Comparison of ENCODE assay signal across 21 cellular contexts in the genomic region with DNA sequence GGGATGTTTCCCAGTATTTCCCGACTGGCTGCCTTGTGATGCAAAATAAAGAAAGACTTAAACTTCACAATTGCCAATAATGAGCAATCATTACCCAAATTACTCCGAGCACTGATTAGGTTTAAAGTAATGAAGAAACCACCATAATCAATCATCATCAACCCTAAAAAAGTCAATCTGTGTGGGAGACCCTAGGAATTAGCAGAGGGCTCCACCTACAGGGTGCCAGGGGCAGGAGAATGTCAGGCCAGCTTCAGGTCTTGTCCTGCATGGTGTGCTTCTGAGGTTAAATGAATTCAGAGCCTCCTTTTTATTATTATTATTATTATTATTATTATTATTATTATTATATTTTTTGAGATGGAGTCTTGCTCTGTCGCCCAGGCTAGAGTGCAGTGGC.
DNase-seq lines count a peak whose midpoint lies in the region; ATAC-seq, FAIRE-seq and TF ChIP-seq lines count a peak whose summit lies in the region.
"Had no signal": no experiment of that assay in that cellular context is flagged by ENCODE, and none has a peak within 500 bp of the region (broad histone marks: within the 10 kb centered on the region; RNA-seq: fewer than 3 reads in every experiment).

No MANE protein-coding gene starts in this region.

- H3K27me3 ChIP-seq in HCT116 (ENCODE audit: insufficient read depth, low read length) (no peaks in the 10 kb centered on the region), RWPE2 (ENCODE audit: insufficient read depth, poor library complexity, severe bottlenecking) (no peaks in the 10 kb centered on the region)
- H3K27me3 ChIP-seq: esophagus squamous epithelium, spleen had no signal

- CTCF ChIA-PET in Calu3 (lab: Charles Lee): no interaction called here
- CTCF ChIA-PET in HCT116 (lab: Charles Lee): no interaction called here

- H3K27ac Mint-ChIP-seq in Calu3 (ENCODE audit: unreplicated experiment): no peak overlapping the region
- H3K27ac Mint-ChIP-seq: memory B cell; natural killer cell treated with Interleukin-12 subunit alpha and Interleukin-12 subunit beta and Interleukin-15 and Interleukin-18, amount 100 ng/mL, for 72 hours; stimulated activated memory B cell treated with anti-CD40 and anti-IgM and Interleukin-4, amounts not matched to agents 10 μg/mL and 1 μg/mL and 100 μg/mL, for 72 hours had no signal

- no peaks in the 10 kb centered on the region for H3K36me3 Mint-ChIP-seq in Calu3 (ENCODE audit: insufficient read depth, unreplicated experiment)
- H3K36me3 Mint-ChIP-seq: memory B cell; natural killer cell treated with Interleukin-12 subunit alpha and Interleukin-12 subunit beta and Interleukin-15 and Interleukin-18, amount 100 ng/mL, for 72 hours; stimulated activated memory B cell treated with anti-CD40 and anti-IgM and Interleukin-4, amounts not matched to agents 10 μg/mL and 1 μg/mL and 100 μg/mL, for 72 hours had no signal

- RAD21 ChIA-PET in HCT116 (lab: Charles Lee; ENCODE audit: low non-redundant PET in 1 of 2, low total read pairs in 2 of 2, uncharacterized antibody in 2 of 2, unreplicated experiment in 2 of 2): no interaction called here

- POLR2A ChIA-PET in HCT116 (lab: Charles Lee): no interaction called here

- no peaks in the 10 kb centered on the region for H3K27me3 Mint-ChIP-seq in Calu3 (ENCODE audit: unreplicated experiment)
- H3K27me3 Mint-ChIP-seq: memory B cell; natural killer cell treated with Interleukin-12 subunit alpha and Interleukin-12 subunit beta and Interleukin-15 and Interleukin-18, amount 100 ng/mL, for 72 hours; stimulated activated memory B cell treated with anti-CD40 and anti-IgM and Interleukin-4, amounts not matched to agents 10 μg/mL and 1 μg/mL and 100 μg/mL, for 72 hours had no signal

- H3K79me2 ChIP-seq in HCT116 (ENCODE audit: insufficient read depth, low read length): no peaks in the 10 kb centered on the region

- no peaks in the 10 kb centered on the region for H4K20me1 ChIP-seq in HCT116 (ENCODE audit: insufficient read depth)

- intact Hi-C loops in Calu3 (cut with micrococcal nuclease; ENCODE audit: unreplicated experiment) (loop anchor here (2.0 kb wide), 1 partner anchor 236 kb away; no protein-coding TSS in a partner anchor), HCT116 (cut with micrococcal nuclease) (no loop called here)

- H3K9me3 Mint-ChIP-seq in Calu3 (ENCODE audit: low read depth, unreplicated experiment): peaks cover 4% of the 10 kb centered on the region

- H3K4me3 ChIP-seq in HCT116 (replicated peaks in 1 of 2; ENCODE audit: low read depth in 1 of 2, low read length in 2 of 2) (no peak overlapping the region), RWPE2 (ENCODE audit: severe bottlenecking) (no peak overlapping the region)
- H3K4me3 ChIP-seq: dorsolateral prefrontal cortex, esophagus squamous epithelium, spleen had no signal

- no peaks in the 10 kb centered on the region for H3K9me2 ChIP-seq in HCT116 (ENCODE audit: insufficient read depth)

- no peak overlapping the region for H3K4me3 Mint-ChIP-seq in Calu3 (ENCODE audit: low read depth, unreplicated experiment)
- H3K4me3 Mint-ChIP-seq: memory B cell; natural killer cell treated with Interleukin-12 subunit alpha and Interleukin-12 subunit beta and Interleukin-15 and Interleukin-18, amount 100 ng/mL, for 72 hours; stimulated activated memory B cell treated with anti-CD40 and anti-IgM and Interleukin-4, amounts not matched to agents 10 μg/mL and 1 μg/mL and 100 μg/mL, for 72 hours had no signal

- H3K4me1 Mint-ChIP-seq in Calu3 (ENCODE audit: low read depth, unreplicated experiment): no peaks in the 10 kb centered on the region
- H3K4me1 Mint-ChIP-seq: memory B cell; stimulated activated memory B cell treated with anti-CD40 and anti-IgM and Interleukin-4, amounts not matched to agents 10 μg/mL and 1 μg/mL and 100 μg/mL, for 72 hours had no signal

- no peak overlapping the region for H2AFZ ChIP-seq in HCT116 (ENCODE audit: low read depth, low read length, poor library complexity, severe bottlenecking)

- ATAC-seq in HCT116: no peak
- ATAC-seq in RWPE2 (ENCODE audit: low read depth): no peak
- ATAC-seq: natural killer cell treated with Interleukin-12 subunit alpha and Interleukin-12 subunit beta and Interleukin-15 and Interleukin-18, amount 100 ng/mL, for 72 hours; stimulated activated memory B cell treated with anti-CD40 and anti-IgM and Interleukin-4, amounts not matched to agents 10 μg/mL and 1 μg/mL and 100 μg/mL, for 72 hours had no signal

- H3K9me3 ChIP-seq in HCT116 (ENCODE audit: control insufficient read depth in 1 of 2, insufficient read depth in 1 of 2, low read depth in 1 of 2, low read length in 2 of 2) (peaks cover 0 to 5% of the 10 kb centered on the region in 2 experiments; a peak in 1 of 4 replicates), RWPE2 (ENCODE audit: severe bottlenecking) (no peaks in the 10 kb centered on the region)
- H3K9me3 ChIP-seq: esophagus squamous epithelium had no signal

- no peaks in the 10 kb centered on the region for H3K4me1 ChIP-seq in HCT116 (ENCODE audit: control insufficient read depth in 1 of 2, insufficient read depth in 2 of 2, low read length in 2 of 2)
- no peaks in the 10 kb centered on the region for H3K4me1 ChIP-seq in RWPE2 (ENCODE audit: insufficient read depth, poor library complexity, severe bottlenecking)
- H3K4me1 ChIP-seq: esophagus squamous epithelium, spleen had no signal

- no peak overlapping the region for H3K27ac ChIP-seq in HCT116 (ENCODE audit: low read depth, low read length)
- H3K27ac ChIP-seq in RWPE2 (ENCODE audit: poor library complexity, severe bottlenecking): no peak overlapping the region
- H3K27ac ChIP-seq: dorsolateral prefrontal cortex, esophagus squamous epithelium, spleen had no signal

- TF ChIP-seq RAD21 in HCT116 (IDR thresholded peaks at IDR 0.05; ENCODE audit: low read depth): 0 out of 2 replicates have a peak, but pooled peaks have one; percentile 6

- TF ChIP-seq POLR2A in HCT116 (IDR thresholded peaks at IDR 0.05; ENCODE audit: borderline replicate concordance, extremely low read depth, insufficient read depth, insufficient read length): no peak

- BruUV-seq in Calu3 (replicated peaks; lab: Mats Ljungman, UMichigan) (no TSS peak), HCT116 (replicated peaks; lab: Mats Ljungman, UMichigan) (no TSS peak)

- no peak overlapping the region for H3K9ac ChIP-seq in HCT116 (ENCODE audit: low read length)

- FAIRE-seq in GM19239 (lab: Jason Lieb, UNC): no peak
- FAIRE-seq: bronchial epithelial cell, islet of Langerhans had no signal

- DNase-seq in Calu3: peak; percentile 41
- no peak for DNase-seq in HCT116 (ENCODE audit: low read depth, low spot score)
- no peak for DNase-seq in RWPE2 (ENCODE audit: low spot score)
- peak; percentile 61 for DNase-seq in iPS-NIHi7 (ENCODE audit: extremely low spot score)
- DNase-seq in GM19239 (ENCODE audit: insufficient read length, low spot score): no peak
- DNase-seq in cerebellar cortex (ENCODE audit: low spot score): no peak
- no peak for DNase-seq in MV-4-11 (lab: John Stamatoyannopoulos, UW)
- no peak for DNase-seq in HCEC 1CT
- DNase-seq: activated CD8-positive, alpha-beta memory T cell treated with anti-CD3 and anti-CD28 coated beads for 24 hours; dorsolateral prefrontal cortex; esophagus squamous epithelium; GOT3; NCI-H1694; NCI-H526; RPMI8226; spleen had no signal

- H3K36me3 ChIP-seq in HCT116 (ENCODE audit: control insufficient read depth in 1 of 2, insufficient read depth in 2 of 2, low read length in 2 of 2) (no peaks in the 10 kb centered on the region), RWPE2 (ENCODE audit: low read depth) (no peaks in the 10 kb centered on the region)
- H3K36me3 ChIP-seq: esophagus squamous epithelium, spleen had no signal

- TF ChIP-seq CTCF in Calu3 (IDR thresholded peaks at IDR 0.05; ENCODE audit: unreplicated experiment): no peak
- no peak for TF ChIP-seq CTCF in HCT116 (IDR thresholded peaks at IDR 0.05 in 2 of 3, conservative IDR thresholded peaks at IDR 0.05 in 1 of 3; ENCODE audit: borderline replicate concordance in 1 of 3, insufficient read depth in 1 of 3, low read depth in 2 of 3, low read length in 2 of 3)
- peak; percentile 35 for TF ChIP-seq CTCF in RWPE2 (IDR thresholded peaks at IDR 0.05; ENCODE audit: poor library complexity, severe bottlenecking)

- no peak overlapping the region for H3K4me2 ChIP-seq in HCT116 (ENCODE audit: low read length)

TF ChIP-seq in HCT116, 20 proteins besides CTCF, POLR2A, EP300 and RAD21 (continues in another document):
- TF ChIP-seq, protein P1, sequence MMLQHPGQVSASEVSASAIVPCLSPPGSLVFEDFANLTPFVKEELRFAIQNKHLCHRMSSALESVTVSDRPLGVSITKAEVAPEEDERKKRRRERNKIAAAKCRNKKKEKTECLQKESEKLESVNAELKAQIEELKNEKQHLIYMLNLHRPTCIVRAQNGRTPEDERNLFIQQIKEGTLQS (IDR thresholded peaks at IDR 0.05): no peak
- TF ChIP-seq ELF1 (IDR thresholded peaks at IDR 0.05; ENCODE audit: borderline replicate concordance, low read depth) (no peak), POLR2AphosphoS5 (IDR thresholded peaks at IDR 0.05; ENCODE audit: low read depth, low read length) (no peak), CBX3 (IDR thresholded peaks at IDR 0.05; ENCODE audit: low read depth) (no peak), ZNF274 (IDR thresholded peaks at IDR 0.05; ENCODE audit: low read depth, low read length) (no peak), JUND (IDR thresholded peaks at IDR 0.05) (no peak)
- TF ChIP-seq, protein P2, sequence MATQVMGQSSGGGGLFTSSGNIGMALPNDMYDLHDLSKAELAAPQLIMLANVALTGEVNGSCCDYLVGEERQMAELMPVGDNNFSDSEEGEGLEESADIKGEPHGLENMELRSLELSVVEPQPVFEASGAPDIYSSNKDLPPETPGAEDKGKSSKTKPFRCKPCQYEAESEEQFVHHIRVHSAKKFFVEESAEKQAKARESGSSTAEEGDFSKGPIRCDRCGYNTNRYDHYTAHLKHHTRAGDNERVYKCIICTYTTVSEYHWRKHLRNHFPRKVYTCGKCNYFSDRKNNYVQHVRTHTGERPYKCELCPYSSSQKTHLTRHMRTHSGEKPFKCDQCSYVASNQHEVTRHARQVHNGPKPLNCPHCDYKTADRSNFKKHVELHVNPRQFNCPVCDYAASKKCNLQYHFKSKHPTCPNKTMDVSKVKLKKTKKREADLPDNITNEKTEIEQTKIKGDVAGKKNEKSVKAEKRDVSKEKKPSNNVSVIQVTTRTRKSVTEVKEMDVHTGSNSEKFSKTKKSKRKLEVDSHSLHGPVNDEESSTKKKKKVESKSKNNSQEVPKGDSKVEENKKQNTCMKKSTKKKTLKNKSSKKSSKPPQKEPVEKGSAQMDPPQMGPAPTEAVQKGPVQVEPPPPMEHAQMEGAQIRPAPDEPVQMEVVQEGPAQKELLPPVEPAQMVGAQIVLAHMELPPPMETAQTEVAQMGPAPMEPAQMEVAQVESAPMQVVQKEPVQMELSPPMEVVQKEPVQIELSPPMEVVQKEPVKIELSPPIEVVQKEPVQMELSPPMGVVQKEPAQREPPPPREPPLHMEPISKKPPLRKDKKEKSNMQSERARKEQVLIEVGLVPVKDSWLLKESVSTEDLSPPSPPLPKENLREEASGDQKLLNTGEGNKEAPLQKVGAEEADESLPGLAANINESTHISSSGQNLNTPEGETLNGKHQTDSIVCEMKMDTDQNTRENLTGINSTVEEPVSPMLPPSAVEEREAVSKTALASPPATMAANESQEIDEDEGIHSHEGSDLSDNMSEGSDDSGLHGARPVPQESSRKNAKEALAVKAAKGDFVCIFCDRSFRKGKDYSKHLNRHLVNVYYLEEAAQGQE (IDR thresholded peaks at IDR 0.05; ENCODE audit: low read depth): no peak

Comparison
In these comparisons a context has a peak if more than half of its experiments do, and no peak if none do; other contexts are left out.
1. DNase-seq: peak in Calu3 (single experiment) and iPS-NIHi7 (single experiment); none in HCT116 (single experiment), RWPE2 (single experiment), GM19239 (single experiment), cerebellar cortex (single experiment), MV-4-11 (single experiment) and HCEC 1CT (single experiment).